Comparison of ENCODE assay signal across 20 cellular contexts in genomic region chr11:76854709-76855108, GRCh38.
"Had no signal": no experiment of that assay in that cellular context is flagged by ENCODE, and none has a peak within 500 bp of the region (broad histone marks: within the 10 kb centered on the region; RNA-seq: fewer than 3 reads in every experiment).

No MANE protein-coding gene starts in this region.

- H2AFZ ChIP-seq: neural progenitor cell had no signal

- H3K4me1 ChIP-seq: foreskin keratinocyte, neural progenitor cell had no signal

- DNase-seq: activated CD4-positive, alpha-beta T cell treated with anti-CD3 and anti-CD28 coated beads, Interleukin-2, amount 50 U/mL, for 4 hours; activated effector memory CD4-positive, alpha-beta T cell treated with Interleukin-2 at 50 U/mL for 16 hours; activated naive CD4-positive, alpha-beta T cell treated with anti-CD3 and anti-CD28 coated beads for 36 hours; activated T-cell treated with anti-CD3 and anti-CD28 coated beads, Interleukin-2, amount 50 U/mL, for 48 hours; anterior cingulate cortex; caudate nucleus; effector memory CD4-positive, alpha-beta T cell; foreskin keratinocyte; lower lobe of right lung; naive thymus-derived CD4-positive, alpha-beta T cell; stimulated activated CD4-positive, alpha-beta T cell treated with anti-CD3 and anti-CD28 coated beads, Interleukin-15, amount 100 ng/mL, for 24 hours; stomach; transverse colon had no signal

- H3K9me3 ChIP-seq: lower lobe of right lung, stomach, suprapubic skin, transverse colon had no signal

- H3K27me3 ChIP-seq: foreskin keratinocyte, neural progenitor cell, stomach, suprapubic skin, transverse colon had no signal

- H3K36me3 ChIP-seq: lower lobe of right lung, neural progenitor cell, stomach, suprapubic skin, transverse colon had no signal

- H3K9ac ChIP-seq: neural progenitor cell had no signal

- ATAC-seq: foreskin keratinocyte; left lobe of liver; lower lobe of right lung; naive thymus-derived CD4-positive, alpha-beta T cell; sciatic nerve; stimulated activated memory B cell treated with anti-CD40 and anti-IgM and Interleukin-4, amounts not matched to agents 10 μg/mL and 1 μg/mL and 100 μg/mL, for 72 hours; WTC11 had no signal

- H3K27ac ChIP-seq: foreskin keratinocyte, lower lobe of right lung, neural progenitor cell, stomach, suprapubic skin, transverse colon had no signal

- H3K4me3 ChIP-seq: lower lobe of right lung, neural progenitor cell, smooth muscle cell, stomach, suprapubic skin, transverse colon had no signal

- H3K4me2 ChIP-seq: neural progenitor cell, smooth muscle cell had no signal
